ENCODE assay signal across 16 cellular contexts in the genomic region with DNA sequence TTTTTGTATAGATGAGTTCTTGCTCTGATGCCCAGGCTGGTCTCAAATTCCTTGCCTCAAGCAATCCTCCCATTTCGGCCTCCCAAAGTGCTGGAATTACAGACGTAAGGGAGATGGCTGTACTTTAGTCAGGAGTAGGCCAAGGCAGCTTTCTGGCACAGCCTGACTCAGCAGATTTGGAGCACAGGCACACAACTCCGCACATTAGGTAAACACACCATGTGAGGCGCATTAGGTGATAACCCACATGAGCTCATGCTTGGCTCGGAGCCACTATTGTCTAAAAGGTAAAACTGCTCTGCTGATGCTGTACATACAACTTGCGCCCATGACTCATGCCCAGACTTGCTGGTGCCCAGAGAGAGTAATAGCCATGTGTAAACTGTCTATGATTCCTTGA.
A peak's percentile ranks its signal among the peaks of the same experiment; 100 is the strongest.
DNase-seq lines count a peak whose midpoint lies in the region; ATAC-seq and TF ChIP-seq lines count a peak whose summit lies in the region.
"Had no signal": no experiment of that assay in that cellular context is flagged by ENCODE, and none has a peak within 500 bp of the region (broad histone marks: within the 10 kb centered on the region; RNA-seq: fewer than 3 reads in every experiment).

No MANE protein-coding gene starts in this region.

- H3K36me3 ChIP-seq in Peyer's patch, result no peaks in the 10 kb centered on the region
- H3K36me3 ChIP-seq: lower lobe of right lung had no signal

- TF ChIP-seq POLR2A in Peyer's patch (IDR thresholded peaks at IDR 0.05), result no peak

- DNase-seq in A172 (ENCODE audit: low spot score), result peak; percentile 84
- peak; percentile 71 for DNase-seq in HT-29 (ENCODE audit: low spot score)
- DNase-seq in RPMI7951 (ENCODE audit: low read depth), result peak; percentile 47
- peak; percentile 1 for DNase-seq in fibroblast of pulmonary artery (ENCODE audit: low read depth)
- no peak for DNase-seq in activated CD4-positive, alpha-beta T cell treated with anti-CD3 and anti-CD28 coated beads for 1 hour
- no peak for DNase-seq in Peyer's patch
- no peak for DNase-seq in NAMALWA (ENCODE audit: low spot score)
- DNase-seq: activated T-cell treated with anti-CD3 and anti-CD28 coated beads, Interleukin-2, amount 50 U/mL, for 1 hour; amniotic stem cell; effector CD8-positive, alpha-beta T cell; head of caudate nucleus; lower lobe of right lung; NCI-H2081 treated with DMSO at 0.1 percent for 48 hours; SIG-M5 had no signal

- TF ChIP-seq CTCF in fibroblast of pulmonary artery (IDR thresholded peaks at IDR 0.05; ENCODE audit: low read length, missing control alignments), result no peak
- TF ChIP-seq CTCF in Peyer's patch (IDR thresholded peaks at IDR 0.05), result no peak

- no peak overlapping the region for H3K27ac ChIP-seq in Peyer's patch
- H3K27ac ChIP-seq: lower lobe of right lung, VCaP had no signal

- no peaks in the 10 kb centered on the region for H3K4me1 ChIP-seq in Peyer's patch
- H3K4me1 ChIP-seq: lower lobe of right lung had no signal

- no peaks in the 10 kb centered on the region for H3K27me3 ChIP-seq in Peyer's patch

- H3K4me3 ChIP-seq in fibroblast of pulmonary artery (replicated peaks; ENCODE audit: low read depth, low read length) (no peak overlapping the region), Peyer's patch (no peak overlapping the region)
- H3K4me3 ChIP-seq: lower lobe of right lung had no signal

- ATAC-seq in GM19328 (IDR thresholded peaks at IDR 0.05; ENCODE audit: unreplicated experiment), result no peak

- H3K9me3 ChIP-seq in Peyer's patch, result no peaks in the 10 kb centered on the region
- H3K9me3 ChIP-seq: lower lobe of right lung had no signal

Comparison
In these comparisons a context has a peak if more than half of its experiments do, and no peak if none do; other contexts are left out.
1. DNase-seq: peak in A172 (single experiment), HT-29 (single experiment), RPMI7951 (single experiment) and fibroblast of pulmonary artery (single experiment); none in activated CD4-positive, alpha-beta T cell treated with anti-CD3 and anti-CD28 coated beads for 1 hour (single experiment), Peyer's patch (0 of 3) and NAMALWA (single experiment).